In genomic region chr13:70104481-70104880, GRCh38 we compare ENCODE assay signal across 32 cellular contexts. TPM values are rescaled to one million over a fixed set of nuclear protein-coding genes. Genes with fewer than 3 reads are reported as not detected.
"Had no signal": no experiment of that assay in that cellular context is flagged by ENCODE, and none has a peak within 500 bp of the region (broad histone marks: within the 10 kb centered on the region; RNA-seq: fewer than 3 reads in every experiment).

No MANE protein-coding gene starts in this region.

- H3K27me3 ChIP-seq: ovary, thyroid gland, upper lobe of right lung, uterus had no signal

- ATAC-seq: naive thymus-derived CD8-positive, alpha-beta T cell; natural killer cell treated with Interleukin-12 subunit alpha and Interleukin-12 subunit beta and Interleukin-15 and Interleukin-18, amount 100 ng/mL, for 72 hours; psoas muscle; right cardiac atrium; sciatic nerve; stimulated activated effector memory CD8-positive, alpha-beta T cell treated with anti-CD3 and anti-CD28 coated beads, Interleukin-12 subunit alpha, Interleukin-12 subunit beta, amount 100 ng/mL, for 72 hours; stimulated activated naive B cell treated with anti-CD40 and anti-IgM and Interleukin-4, amounts not matched to agents 10 μg/mL and 1 μg/mL and 100 μg/mL, for 72 hours; upper lobe of right lung had no signal

- H3K9ac ChIP-seq: neural progenitor cell, parathyroid adenoma had no signal

- H2AFZ ChIP-seq: neural progenitor cell, parathyroid adenoma had no signal

- H3K27ac ChIP-seq: neural progenitor cell, ovary, parathyroid adenoma, psoas muscle, skin epidermis, stomach, thoracic aorta, thyroid gland, tibial nerve, upper lobe of right lung, uterus had no signal

- H3K4me1 ChIP-seq: parathyroid adenoma, psoas muscle, thyroid gland, upper lobe of right lung, uterus had no signal

- H3K4me2 ChIP-seq: neural progenitor cell, smooth muscle cell had no signal

- H3K79me2 ChIP-seq: parathyroid adenoma had no signal

- H3K4me3 ChIP-seq: neural progenitor cell, ovary, psoas muscle, skin epidermis, smooth muscle cell, stomach, thoracic aorta, thyroid gland, tibial nerve, upper lobe of right lung, uterus had no signal

- DNase-seq: naive B cell; naive thymus-derived CD8-positive, alpha-beta T cell; nephron progenitor cell; occipital lobe; ovary; posterior cingulate gyrus; psoas muscle; right cardiac atrium; stimulated activated CD4-positive, alpha-beta T cell treated with anti-CD3 and anti-CD28 coated beads, Interleukin-15, amount 100 ng/mL, for 24 hours; stimulated activated CD4-positive, alpha-beta T cell treated with anti-CD3 and anti-CD28 coated beads, Interleukin-2, amount 100 ng/mL, for 24 hours; stimulated activated CD4-positive, alpha-beta T cell treated with anti-CD3 and anti-CD28 coated beads, Interleukin-2, amount 100 ng/mL, for 48 hours; stimulated activated CD4-positive, alpha-beta T cell treated with anti-CD3 and anti-CD28 coated beads, Interleukin-4, amount 100 ng/mL, for 24 hours; stimulated activated naive B cell treated with anti-CD40 and anti-IgM and Interleukin-4, amounts not matched to agents 10 μg/mL and 1 μg/mL and 100 μg/mL, for 72 hours; stimulated activated naive CD4-positive, alpha-beta T cell treated with Interleukin-2 at 50 U/mL for 16 hours; stomach; thyroid gland; upper lobe of right lung; uterus had no signal

- H3K9me3 ChIP-seq: ovary, psoas muscle, stomach, thoracic aorta, thyroid gland, tibial nerve, upper lobe of right lung, uterus had no signal

- H3K36me3 ChIP-seq: neural progenitor cell, ovary, stomach, thoracic aorta, thyroid gland, tibial nerve, upper lobe of right lung, uterus had no signal

RNA-seq across cellular contexts. Expression of gene ATXN8OS, which starts 3.1 kb away (rescaled TPM):
- total RNA-seq: naive thymus-derived CD8-positive, alpha-beta T cell; natural killer cell treated with Interleukin-12 subunit alpha and Interleukin-12 subunit beta and Interleukin-15 and Interleukin-18, amount 100 ng/mL, for 72 hours; osteoblast; ovary; progenitor cell of endocrine pancreas; psoas muscle; renal cortical epithelial cell; right cardiac atrium; sciatic nerve; smooth muscle cell; stomach; subcutaneous adipose tissue; thoracic aorta; thyroid gland; tibial nerve; upper lobe of right lung; urinary bladder; uterus had no signal
- polyA plus RNA-seq: naive thymus-derived CD8-positive, alpha-beta T cell; ovary; psoas muscle; right cardiac atrium; smooth muscle cell; stomach; urinary bladder had no signal

RNA-seq across cellular contexts. Expression of gene KLHL1, which starts 3.8 kb away (rescaled TPM):
- total RNA-seq: naive thymus-derived CD8-positive, alpha-beta T cell; natural killer cell treated with Interleukin-12 subunit alpha and Interleukin-12 subunit beta and Interleukin-15 and Interleukin-18, amount 100 ng/mL, for 72 hours; osteoblast; ovary; psoas muscle; renal cortical epithelial cell; right cardiac atrium; sciatic nerve; smooth muscle cell; subcutaneous adipose tissue; thoracic aorta; thyroid gland; tibial nerve; upper lobe of right lung; uterus had no signal
- polyA plus RNA-seq: naive thymus-derived CD8-positive, alpha-beta T cell; ovary; psoas muscle; right cardiac atrium; smooth muscle cell; stomach; urinary bladder had no signal
